ENCODE assay signal across 11 cellular contexts in genomic region chr12:121145221-121145620, GRCh38. TPM values are rescaled to one million over a fixed set of nuclear protein-coding genes. Genes with fewer than 3 reads are reported as not detected.
DNase-seq lines count a peak whose midpoint lies in the region; ATAC-seq and TF ChIP-seq lines count a peak whose summit lies in the region.
"Had no signal": no experiment of that assay in that cellular context is flagged by ENCODE, and none has a peak within 500 bp of the region (broad histone marks: within the 10 kb centered on the region; RNA-seq: fewer than 3 reads in every experiment).

No MANE protein-coding gene starts in this region.

- no TSS peak for BruUV-seq in A673 (replicated peaks; lab: Mats Ljungman, UMichigan)

- H3K4me3 ChIP-seq in SJSA1 = no peak overlapping the region
- H3K4me3 ChIP-seq in astrocyte of the spinal cord (ENCODE audit: low read depth, low read length) = no peak overlapping the region
- H3K4me3 ChIP-seq in A673 (ENCODE audit: low read depth, low read length, poor library complexity, severe bottlenecking) = no peak overlapping the region
- H3K4me3 ChIP-seq in WERI-Rb-1 (ENCODE audit: low read depth, low read length) = no peak overlapping the region
- H3K4me3 ChIP-seq: A549, cardiac muscle cell had no signal

- no peaks in the 10 kb centered on the region for H3K27me3 ChIP-seq in SJSA1 (replicated peaks)
- no peaks in the 10 kb centered on the region for H3K27me3 ChIP-seq in A673 (replicated peaks; ENCODE audit: insufficient read depth, low read depth, low read length, poor library complexity)
- H3K27me3 ChIP-seq in WERI-Rb-1 (ENCODE audit: insufficient read depth, low read depth, severe bottlenecking) = peaks cover 69% of the 10 kb centered on the region
- H3K27me3 ChIP-seq: cardiac muscle cell had no signal

- peak; percentile 59 to 61 for ATAC-seq in activated CD4-positive, CD25-positive, alpha-beta regulatory T cell treated with anti-CD3 and anti-CD28 coated beads, Interleukin-2, amount 50 U/mL, for 24 hours

- no peak for DNase-seq in activated CD4-positive, CD25-positive, alpha-beta regulatory T cell (lab: John Stamatoyannopoulos, UW)
- DNase-seq in SJSA1 (ENCODE audit: low read depth in 1 of 2, low spot score in 2 of 2) (peak; percentile 43 to 48), astrocyte of the spinal cord (ENCODE audit: low read depth, low spot score) (peak; percentile 7), A673 (ENCODE audit: low spot score) (no peak), NCI-H1694 (lab: John Stamatoyannopoulos, UW) (no peak), WERI-Rb-1 (no peak)
- peak; percentile 24 to 44 for DNase-seq in stimulated activated CD4-positive, alpha-beta T cell treated with anti-CD3 and anti-CD28 coated beads, Interleukin-2, amount 100 ng/mL, for 24 hours
- DNase-seq: NCI-H2081 treated with DMSO at 0.1 percent for 48 hours had no signal

- intact Hi-C loops in A673 (cut with micrococcal nuclease; ENCODE audit: unreplicated experiment) = no loop called here

- peaks cover 17% of the 10 kb centered on the region for H3K4me1 ChIP-seq in SJSA1 (replicated peaks)
- H3K4me1 ChIP-seq in A673 (ENCODE audit: insufficient read depth, low read length, poor library complexity, severe bottlenecking) = no peaks in the 10 kb centered on the region

- H3K36me3 ChIP-seq in SJSA1 (no peaks in the 10 kb centered on the region), A673 (ENCODE audit: insufficient read depth, low read length, poor library complexity, severe bottlenecking) (no peaks in the 10 kb centered on the region), WERI-Rb-1 (no peaks in the 10 kb centered on the region)
- H3K36me3 ChIP-seq: cardiac muscle cell had no signal

- H3K27ac ChIP-seq in SJSA1 (no peak overlapping the region), A673 (ENCODE audit: low read depth, low read length, poor library complexity, severe bottlenecking) (no peak overlapping the region), WERI-Rb-1 (no peak overlapping the region)
- H3K27ac ChIP-seq: cardiac muscle cell had no signal

- TF ChIP-seq CTCF in astrocyte of the spinal cord (IDR thresholded peaks at IDR 0.05; ENCODE audit: low read depth, low read length) (no peak), A673 (conservative IDR thresholded peaks at IDR 0.05; ENCODE audit: low read depth, low read length) (no peak), WERI-Rb-1 (IDR thresholded peaks at IDR 0.05; ENCODE audit: low read depth, low read length) (no peak)

- CTCF ChIA-PET in A673 (lab: Charles Lee) = no interaction called here

- in situ Hi-C loops in astrocyte of the spinal cord (cut with HindIII; ENCODE audit: low sequenced_read_pairs) = no loop called here

- POLR2A ChIA-PET in A673 (lab: Charles Lee; ENCODE audit: low non-redundant PET) = no interaction called here

- 0 out of 2 replicates have a peak, but pooled peaks cover 2% of the 10 kb centered on the region for H3K9me3 ChIP-seq in SJSA1 (replicated peaks)
- no peaks in the 10 kb centered on the region for H3K9me3 ChIP-seq in A673 (ENCODE audit: low read depth, low read length, poor library complexity, severe bottlenecking)
- H3K9me3 ChIP-seq in WERI-Rb-1 (ENCODE audit: severe bottlenecking) = peaks cover 8% of the 10 kb centered on the region

RNA-seq across cellular contexts. Expression of gene P2RX7, which starts 12.5 kb away (rescaled TPM):
- 2.2 and 3.1 TPM in 2 replicates for total RNA-seq in SJSA1 (2014; rRNA removed; shearing (Covaris generic))
- total RNA-seq in A673 (2021) = 0.17 and 0.42 TPM in 2 replicates

Comparison
In these comparisons a context has a peak if more than half of its experiments do, and no peak if none do; other contexts are left out.
1. DNase-seq: peak in SJSA1 (2 of 2), astrocyte of the spinal cord (single experiment) and stimulated activated CD4-positive, alpha-beta T cell treated with anti-CD3 and anti-CD28 coated beads, Interleukin-2, amount 100 ng/mL, for 24 hours (2 of 2); none in activated CD4-positive, CD25-positive, alpha-beta regulatory T cell (0 of 4), A673 (single experiment), NCI-H1694 (single experiment) and WERI-Rb-1 (single experiment).